10 cellular contexts compared by ENCODE assay signal in the genomic region with DNA sequence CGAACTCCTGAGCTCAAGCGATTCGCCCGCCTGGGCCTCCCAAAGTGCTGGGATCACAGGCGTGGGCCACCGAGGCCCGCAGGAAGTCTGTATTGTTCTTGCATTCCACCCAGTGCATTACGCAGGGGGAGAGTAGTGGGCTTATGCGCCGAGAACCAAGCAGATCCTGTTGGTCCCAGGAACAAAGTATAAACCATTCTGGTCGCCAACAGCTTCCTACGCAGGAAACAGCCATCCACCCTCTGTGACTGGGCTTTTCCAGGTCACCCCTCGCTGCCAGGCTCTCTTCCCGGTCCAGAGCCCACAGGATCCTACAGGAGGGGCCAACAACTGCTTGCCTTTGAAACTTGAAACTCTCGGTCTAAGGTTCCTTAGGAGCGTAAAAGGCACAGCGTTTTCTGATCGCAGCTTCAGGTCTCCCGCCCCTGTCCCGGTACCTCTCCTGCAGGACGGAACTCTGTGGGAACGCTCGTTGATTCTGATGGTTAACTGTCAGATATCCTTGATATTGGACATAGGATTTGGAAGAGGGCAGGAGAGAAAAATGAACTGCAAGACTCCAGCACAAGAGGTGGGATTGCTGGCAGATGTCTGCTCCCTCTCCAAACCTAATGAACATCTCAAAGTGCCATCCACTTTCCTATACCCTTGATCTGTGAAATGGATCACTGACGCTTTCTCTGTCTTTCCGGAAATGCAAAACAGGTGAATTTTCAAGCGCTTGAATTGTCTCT. TPM values are rescaled to one million over a fixed set of nuclear protein-coding genes. Genes with fewer than 3 reads are reported as not detected.
DNase-seq lines count a peak whose midpoint lies in the region; ATAC-seq, FAIRE-seq and TF ChIP-seq lines count a peak whose summit lies in the region.
"Had no signal": no experiment of that assay in that cellular context is flagged by ENCODE, and none has a peak within 500 bp of the region (broad histone marks: within the 10 kb centered on the region; RNA-seq: fewer than 3 reads in every experiment).

No MANE protein-coding gene starts in this region.

- POLR2A ChIA-PET in K562 (lab: Yijun Ruan, JAX) = interaction anchor here (4.3 kb wide), 1 partner anchor 21 kb away, joined by 38 read pairs; no protein-coding TSS in a partner anchor

- TF ChIP-seq CTCF in K562 (IDR thresholded peaks at IDR 0.05 in 2 of 3, conservative IDR thresholded peaks at IDR 0.05 in 1 of 3; ENCODE audit: insufficient read depth in 2 of 3, low read depth in 1 of 3, low read length in 3 of 3) = no peak

- CTCF ChIA-PET in K562 (lab: Yijun Ruan, JAX; ENCODE audit: low intra/inter-chr PET ratio) = no interaction called here

- H4K20me1 ChIP-seq in K562 (replicated peaks; ENCODE audit: control insufficient read depth, insufficient read depth, low read length) = no peaks in the 10 kb centered on the region

- H3K4me2 ChIP-seq in K562 (ENCODE audit: insufficient read depth, low read length) = 0 out of 2 replicates have a peak overlapping the region, but pooled peaks have one; percentile 23

- in situ Hi-C loops in K562 (cut with MboI) = loop anchor here (5.0 kb wide), 1 partner anchor 137 kb away; no protein-coding TSS in a partner anchor

- no peak for ATAC-seq in K562
- no peak for ATAC-seq in HG02588 (IDR thresholded peaks at IDR 0.05; ENCODE audit: unreplicated experiment)
- ATAC-seq in HG03432 (IDR thresholded peaks at IDR 0.05; ENCODE audit: unreplicated experiment) = no peak
- ATAC-seq: esophagus mucosa had no signal

- intact Hi-C loops in K562 (cut with micrococcal nuclease) = loop anchor here (10.0 kb wide), 2 partner anchors 290 to 460 kb away; partner anchors contain the start of gene CCDC152

- H2AFZ ChIP-seq in K562 (ENCODE audit: low read depth, low read length) = no peak overlapping the region

- no peak for FAIRE-seq in K562 (lab: Jason Lieb, UNC)

- peaks cover 13% of the 10 kb centered on the region; the same call in 2 of the 3 replicates for H3K36me3 ChIP-seq in K562 (ENCODE audit: control insufficient read depth, insufficient read depth, low read length)
- H3K36me3 ChIP-seq: suprapubic skin had no signal

- H3K4me3 ChIP-seq in K562 = no peak overlapping the region
- H3K4me3 ChIP-seq: suprapubic skin had no signal

- H3K9me3 ChIP-seq in K562 (replicated peaks; ENCODE audit: control insufficient read depth, insufficient read depth, low read depth, low read length) = no peaks in the 10 kb centered on the region; the same call in 1 of the 2 replicates
- H3K9me3 ChIP-seq: suprapubic skin had no signal

- peak; percentile 46 for DNase-seq in NCI-H2227 (lab: John Stamatoyannopoulos, UW; ENCODE audit: unreplicated experiment)
- DNase-seq in NCI-H2227 treated with DMSO at 0.1 percent for 48 hours (lab: John Stamatoyannopoulos, UW) = no peak
- DNase-seq in K562 (ENCODE audit: extremely low read depth in 1 of 4, low spot score in 3 of 4) = no peak
- peak; percentile 30 for DNase-seq in iPS-NIHi11 (ENCODE audit: low spot score)
- peak; percentile 49 for DNase-seq in smooth muscle cell of the brain vasculature (ENCODE audit: low read depth, low spot score)
- no peak for DNase-seq in retina

- peaks cover 44% of the 10 kb centered on the region for H3K79me2 ChIP-seq in K562 (ENCODE audit: control insufficient read depth, insufficient read depth, low read length)

- no peaks in the 10 kb centered on the region for H3K9me1 ChIP-seq in K562 (ENCODE audit: control insufficient read depth, insufficient read depth, low read length)

- H3K27me3 ChIP-seq in K562 (ENCODE audit: control insufficient read depth in 2 of 2, insufficient read depth in 2 of 2, low read length in 2 of 2) = no peaks in the 10 kb centered on the region

- H3K9ac ChIP-seq in K562 (ENCODE audit: insufficient read depth in 1 of 2, low read depth in 2 of 2, low read length in 2 of 2) = peak overlapping the region in 1 of 2 experiments; percentile 53; a peak in 1 of 4 replicates

- H3K4me1 ChIP-seq in K562 (replicated peaks in 1 of 2; ENCODE audit: control insufficient read depth in 2 of 2, insufficient read depth in 2 of 2, low read length in 2 of 2) = peaks cover 6 to 26% of the 10 kb centered on the region in 2 experiments; a peak in 4 of 5 replicates

- 91% methylated on average over 25 of the region's 26 CpGs for WGBS in K562 (ENCODE audit: insufficient coverage, low coverage, missing lambda C conversion rate)

- TF ChIP-seq POLR2A in K562 (conservative IDR thresholded peaks at IDR 0.05) = no peak

- TF ChIP-seq RAD21 in K562 (CRISPR knock-in tag; conservative IDR thresholded peaks at IDR 0.05 in 1 of 2, IDR thresholded peaks at IDR 0.05 in 1 of 2) = no peak

- no peak overlapping the region for H3K27ac ChIP-seq in K562 (ENCODE audit: extremely low read depth, low read depth, low read length)
- H3K27ac ChIP-seq: suprapubic skin had no signal

- no peak for TF ChIP-seq EP300 in K562 (IDR thresholded peaks at IDR 0.05; ENCODE audit: low read length)

- no TSS peak for BruUV-seq in K562 (replicated peaks; lab: Mats Ljungman, UMichigan)

TF ChIP-seq in K562, 482 proteins besides CTCF, POLR2A, EP300 and RAD21:
- TF ChIP-seq ZHX1 (conservative IDR thresholded peaks at IDR 0.05; ENCODE audit: low read length) = no peak
- TF ChIP-seq HDAC2 (IDR thresholded peaks at IDR 0.05) = no peak
- peak; percentile 56; the same call in 1 of the 2 replicates for TF ChIP-seq RBFOX2 (IDR thresholded peaks at IDR 0.05; ENCODE audit: low read depth, low read length)

RNA-seq across cellular contexts. Expression of gene ANXA2R, which starts 4.2 kb away (rescaled TPM):
- total RNA-seq in K562 (2011; cell fraction: chromatin; rRNA removed; ENCODE audit: low replicate concordance) = 22.1 and 27.2 TPM in 2 replicates
- total RNA-seq in K562 (2011; cell fraction: nucleolus; rRNA removed) = 17.0 and 20.7 TPM in 2 replicates
- total RNA-seq in K562 (2011; cell fraction: nucleoplasm; rRNA removed) = 21.3 and 21.4 TPM in 2 replicates
- total RNA-seq in K562 (2014; rRNA removed) (3.4 and 3.5 TPM in 2 replicates), K562 (2014; rRNA removed; fragmentation: Illumina TruSeq; extraction: Trizol) (2.8 and 3.4 TPM in 2 replicates), K562 (2015; rRNA removed; fragmentation: Illumina TruSeq; extraction: Trizol) (3.4 and 3.5 TPM in 2 replicates), K562 (2021) (3.9 and 4.3 TPM in 2 replicates)
- polyA plus RNA-seq in K562 (2011; rRNA removed) (2.3 and 2.7 TPM in 2 replicates), K562 (2014; fragmentation: Illumina TruSeq; extraction: Trizol) (2.3 and 3.4 TPM in 2 replicates), K562 (2014; fragmentation: Nextera tagmentation; extraction: Ambion mirVana) (1 to 10 TPM; 2.1 to 3.5 TPM), K562 (2014; rRNA removed) (4.8 and 7.5 TPM in 2 replicates)
- 2.6 and 3.1 TPM in 2 replicates for polyA plus RNA-seq in K562 (2011; cell fraction: cytosol; rRNA removed)
- polyA plus RNA-seq in K562 (2011; cell fraction: nucleus; rRNA removed) = 6.1 and 8.3 TPM in 2 replicates
- polyA plus RNA-seq in K562 (2012) = 3.4 and 6.0 TPM in 2 replicates
- polyA minus RNA-seq in K562 (2011; rRNA and poly(A)+ RNA removed) = 5.8 and 6.1 TPM in 2 replicates
- polyA minus RNA-seq in K562 (2011; cell fraction: cytosol; rRNA and poly(A)+ RNA removed) = 0.48 and 1.8 TPM in 2 replicates
- 15.4 and 18.3 TPM in 2 replicates for polyA minus RNA-seq in K562 (2011; cell fraction: nucleus; rRNA and poly(A)+ RNA removed)

Comparison
In these comparisons a context has a peak if more than half of its experiments do, and no peak if none do; other contexts are left out.
1. DNase-seq: peak in NCI-H2227 (single experiment), iPS-NIHi11 (single experiment) and smooth muscle cell of the brain vasculature (single experiment); none in NCI-H2227 treated with DMSO at 0.1 percent for 48 hours (single experiment), K562 (0 of 4) and retina (single experiment).